In genomic region chr4:52848255-52848654, GRCh38 we compare ENCODE assay signal across 20 cellular contexts. TPM values are rescaled to one million over a fixed set of nuclear protein-coding genes. Genes with fewer than 3 reads are reported as not detected.
A peak's percentile ranks its signal among the peaks of the same experiment; 100 is the strongest.
DNase-seq lines count a peak whose midpoint lies in the region; ATAC-seq, FAIRE-seq and TF ChIP-seq lines count a peak whose summit lies in the region.
"Had no signal": no experiment of that assay in that cellular context is flagged by ENCODE, and none has a peak within 500 bp of the region (broad histone marks: within the 10 kb centered on the region; RNA-seq: fewer than 3 reads in every experiment).

No MANE protein-coding gene starts in this region.

- no peak overlapping the region; the same call in 1 of the 2 replicates for H3K4me3 ChIP-seq in LNCaP clone FGC (ENCODE audit: low read depth, low read length)
- H3K4me3 ChIP-seq in epithelial cell of esophagus (ENCODE audit: low read length) = no peak overlapping the region
- H3K4me3 ChIP-seq in colonic mucosa = no peak overlapping the region
- H3K4me3 ChIP-seq in GM23338 = no peak overlapping the region
- no peak overlapping the region for H3K4me3 ChIP-seq in transverse colon

- H3K4me1 ChIP-seq in colonic mucosa (no peaks in the 10 kb centered on the region), GM23338 (ENCODE audit: insufficient read depth) (peaks cover 7% of the 10 kb centered on the region), transverse colon (peaks cover 0 to 6% (median 3%) of the 10 kb centered on the region in 4 donors)

- H3K27ac ChIP-seq in 22Rv1 = peak overlapping the region; percentile 76
- H3K27ac ChIP-seq in colonic mucosa = no peak overlapping the region
- H3K27ac ChIP-seq in GM23338 (ENCODE audit: low read depth) = no peak overlapping the region
- no peak overlapping the region for H3K27ac ChIP-seq in transverse colon

- intact Hi-C loops in colonic mucosa (cut with DNase I) = no loop called here
- intact Hi-C loops in transverse colon (cut with DNase I; ENCODE audit: low total_unique reads) = no loop called here

- DNase-seq in LNCaP clone FGC (ENCODE audit: low read depth) = peak; percentile 96
- peak; percentile 73 for DNase-seq in epithelial cell of esophagus (ENCODE audit: low read depth)
- DNase-seq in left kidney (ENCODE audit: low read depth, low spot score) = peak; percentile 74
- DNase-seq in GM19239 (ENCODE audit: insufficient read length, low spot score) = no peak
- DNase-seq in colonic mucosa = no peak
- no peak for DNase-seq in GM23338 (ENCODE audit: low spot score)
- no peak for DNase-seq in transverse colon
- DNase-seq: ACHN; CD4-positive, alpha-beta memory T cell; DND-41; GDM1; KBM-7; NCI-H1048; NCI-H146; NCI-H2081 treated with DMSO at 0.1 percent for 48 hours; NCI-H446; SK-N-SH had no signal

- H3K9ac ChIP-seq in colonic mucosa (ENCODE audit: low read depth in 2 of 2, low read length in 2 of 2) = no peak overlapping the region
- H3K9ac ChIP-seq: SK-N-SH had no signal

- H3K36me3 Mint-ChIP-seq in GM23338 (ENCODE audit: low read depth) = no peaks in the 10 kb centered on the region; the same call in 2 of the 3 replicates
- H3K36me3 Mint-ChIP-seq: CD4-positive, alpha-beta memory T cell had no signal

- no peak for TF ChIP-seq EP300 in transverse colon (IDR thresholded peaks at IDR 0.05; ENCODE audit: low read depth)

- H3K9me3 Mint-ChIP-seq in GM23338 = no peaks in the 10 kb centered on the region

- H3K27me3 ChIP-seq in colonic mucosa = no peaks in the 10 kb centered on the region
- H3K27me3 ChIP-seq in GM23338 (ENCODE audit: insufficient read depth) = no peaks in the 10 kb centered on the region
- H3K27me3 ChIP-seq in transverse colon = no peaks in the 10 kb centered on the region

- TF ChIP-seq POLR2A in transverse colon (IDR thresholded peaks at IDR 0.05) = no peak

- peaks cover 23% of the 10 kb centered on the region for H3K4me1 Mint-ChIP-seq in GM23338
- H3K4me1 Mint-ChIP-seq: CD4-positive, alpha-beta memory T cell had no signal

- ATAC-seq in GM23338 = no peak

- H3K27ac Mint-ChIP-seq in GM23338 = no peak overlapping the region
- H3K27ac Mint-ChIP-seq: CD4-positive, alpha-beta memory T cell had no signal

- H2AFZ ChIP-seq in GM23338 = no peak overlapping the region

- no peak overlapping the region for H3K4me2 ChIP-seq in GM23338
- H3K4me2 ChIP-seq: SK-N-SH had no signal

- peaks cover 6% of the 10 kb centered on the region for H3K9me2 ChIP-seq in GM23338 (ENCODE audit: insufficient read depth)
- H3K9me2 ChIP-seq: SK-N-SH had no signal

- H3K4me3 Mint-ChIP-seq in GM23338 = no peak overlapping the region
- H3K4me3 Mint-ChIP-seq: CD4-positive, alpha-beta memory T cell had no signal

- H3F3A ChIP-seq in GM23338 (replicated peaks; ENCODE audit: low read depth) = no peaks in the 10 kb centered on the region

- peaks cover 5% of the 10 kb centered on the region for H3K27me3 Mint-ChIP-seq in GM23338 (ENCODE audit: insufficient read depth, low read depth, poor library complexity)

- H3K36me3 ChIP-seq in colonic mucosa (no peaks in the 10 kb centered on the region), GM23338 (ENCODE audit: insufficient read depth) (no peaks in the 10 kb centered on the region), transverse colon (no peaks in the 10 kb centered on the region)

- no peak for FAIRE-seq in GM19239 (lab: Jason Lieb, UNC)
- FAIRE-seq: GM12892 had no signal

- no peaks in the 10 kb centered on the region for H3K79me2 ChIP-seq in GM23338 (replicated peaks; ENCODE audit: insufficient read depth)

- WGBS in transverse colon (ENCODE audit: low coverage in 1 of 2), 2 donors = 66 to 76% methylated on average over 6 of the region's 6 CpGs

- no peaks in the 10 kb centered on the region for H3K9me3 ChIP-seq in colonic mucosa
- no peaks in the 10 kb centered on the region for H3K9me3 ChIP-seq in transverse colon
- H3K9me3 ChIP-seq: SK-N-SH had no signal

- TF ChIP-seq CTCF in 22Rv1 (IDR thresholded peaks at IDR 0.05) (no peak), LNCaP clone FGC (IDR thresholded peaks at IDR 0.05; ENCODE audit: control insufficient read depth, extremely low read depth, insufficient read depth) (no peak), epithelial cell of esophagus (IDR thresholded peaks at IDR 0.05; ENCODE audit: insufficient read depth, low read depth, low read length, missing control alignments) (no peak), colonic mucosa (IDR thresholded peaks at IDR 0.05) (no peak), GM23338 (conservative IDR thresholded peaks at IDR 0.05; ENCODE audit: low read depth in 2 of 2) (no peak), transverse colon (IDR thresholded peaks at IDR 0.05) (no peak)

- in situ Hi-C loops in transverse colon (cut with MboI; ENCODE audit: low pct_ligation_motif_present in 1 of 4, low pct_unique_long_range_greater_than_20kb in 1 of 4, low sequenced_read_pairs in 3 of 4) = no loop called here

- H4K20me1 ChIP-seq in GM23338 (replicated peaks; ENCODE audit: insufficient read depth) = no peaks in the 10 kb centered on the region

TF ChIP-seq in GM23338, 12 proteins besides CTCF, POLR2A, EP300 and RAD21:
- TF ChIP-seq ETS1 (IDR thresholded peaks at IDR 0.05) (no peak), EZH2phosphoT487 (IDR thresholded peaks at IDR 0.05; ENCODE audit: unreplicated experiment) (no peak), JUNB (IDR thresholded peaks at IDR 0.05; ENCODE audit: unreplicated experiment) (no peak), REST (IDR thresholded peaks at IDR 0.05; ENCODE audit: unreplicated experiment) (no peak), ZNF331 (CRISPR knock-in tag; IDR thresholded peaks at IDR 0.05; ENCODE audit: low read depth) (no peak), CREB1 (CRISPR knock-in tag; IDR thresholded peaks at IDR 0.05; ENCODE audit: low read depth) (no peak)

RNA-seq across cellular contexts. Expression of gene RASL11B, which starts 13.9 kb away (rescaled TPM):
- total RNA-seq in colonic mucosa = under 1 TPM in 1 of 2 donors, not detected in 1; 0.35 TPM
- total RNA-seq in GM23338 (2014; rRNA removed; shearing (Covaris generic)) = 97.0 and 100.0 TPM in 2 replicates
- polyA plus RNA-seq in GM23338 (2016; fragmentation: Nextera tagmentation; extraction: Ambion mirVana) = 66.8 and 69.7 TPM in 2 replicates
- under 1 TPM in 2 of 4 donors, not detected in 2; 0.55 to 0.64 TPM for total RNA-seq in transverse colon
- total RNA-seq: CD4-positive, alpha-beta memory T cell; OCI-LY7 had no signal

Comparison
In these comparisons a context has a peak if more than half of its experiments do, and no peak if none do; other contexts are left out.
1. DNase-seq: peak in LNCaP clone FGC (single experiment), epithelial cell of esophagus (single experiment) and left kidney (single experiment); none in GM19239 (single experiment), colonic mucosa (single experiment), GM23338 (single experiment) and transverse colon (single experiment).
2. RNA of gene RASL11B, which starts 13.9 kb away (total RNA-seq): 97.0 to 100.0 TPM in GM23338; 0.55 to 0.64 TPM in transverse colon and 0.35 TPM in colonic mucosa; every median in the first group is over 10 times any median in the second.